21 cellular contexts compared by ENCODE assay signal in the genomic region with DNA sequence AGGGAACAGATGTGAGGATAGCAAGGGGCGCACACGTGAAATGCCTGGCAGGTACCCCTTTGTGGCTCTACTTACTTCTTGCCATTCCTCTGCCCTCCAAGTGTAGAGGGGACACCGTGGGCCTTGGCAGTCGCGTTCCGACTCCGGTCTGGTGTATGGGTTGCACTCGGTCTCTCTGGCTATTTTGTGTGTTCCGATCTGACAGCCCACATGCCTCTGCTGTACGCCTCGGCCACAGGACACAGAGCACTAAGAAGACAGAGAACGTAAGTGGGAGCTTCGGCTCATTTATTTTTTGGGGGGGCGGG.
DNase-seq lines count a peak whose midpoint lies in the region; ATAC-seq and TF ChIP-seq lines count a peak whose summit lies in the region.
"Had no signal": no experiment of that assay in that cellular context is flagged by ENCODE, and none has a peak within 500 bp of the region (broad histone marks: within the 10 kb centered on the region; RNA-seq: fewer than 3 reads in every experiment).

No MANE protein-coding gene starts in this region.

- peak; percentile 26 for ATAC-seq in upper lobe of right lung
- ATAC-seq: activated T-cell treated with anti-CD3 and anti-CD28 coated beads, Interleukin-2, amount 50 U/mL, for 72 hours; left lobe of liver; T-helper 17 cell had no signal

- peaks cover 0 to 51% (median 30%) of the 10 kb centered on the region in 4 donors for H3K4me1 ChIP-seq in esophagus muscularis mucosa
- peaks cover 9% of the 10 kb centered on the region for H3K4me1 ChIP-seq in upper lobe of right lung
- H3K4me1 ChIP-seq: Peyer's patch had no signal

- H3K27me3 ChIP-seq in esophagus muscularis mucosa = no peaks in the 10 kb centered on the region
- H3K27me3 ChIP-seq in upper lobe of right lung = no peaks in the 10 kb centered on the region
- H3K27me3 ChIP-seq: Peyer's patch had no signal

- WGBS in esophagus muscularis mucosa = 70% methylated on average over 7 of the region's 14 CpGs

- no peak for TF ChIP-seq POLR2A in esophagus muscularis mucosa (IDR thresholded peaks at IDR 0.05; ENCODE audit: low read depth)

- H3K27ac ChIP-seq in esophagus muscularis mucosa (replicated peaks in 1 of 4) (peak overlapping the region; percentile 79 to 84 (median 82)), upper lobe of right lung (peak overlapping the region; percentile 58)
- H3K27ac ChIP-seq: Peyer's patch had no signal

- H3K36me3 ChIP-seq in esophagus muscularis mucosa (peaks cover 0 to 71% (median 12%) of the 10 kb centered on the region in 4 donors), upper lobe of right lung (no peaks in the 10 kb centered on the region)
- H3K36me3 ChIP-seq: Peyer's patch had no signal

- DNase-seq in esophagus muscularis mucosa (ENCODE audit: extremely low spot score) (peak; percentile 79), left kidney (ENCODE audit: low read depth, low spot score) (peak; percentile 17), retina (peak; percentile 46), upper lobe of right lung (no peak), MV-4-11 (lab: John Stamatoyannopoulos, UW) (no peak), ecto neural progenitor cell (ENCODE audit: low spot score) (no peak), NCI-H2081 (lab: John Stamatoyannopoulos, UW) (no peak)
- DNase-seq in activated CD4-positive, alpha-beta T cell treated with anti-CD3 and anti-CD28 coated beads for 48 hours = no peak
- DNase-seq: activated CD4-positive, alpha-beta T cell treated with anti-CD3 and anti-CD28 coated beads, Interleukin-2, amount 10 ng/mL, durations not matched to agents 24 days and 14 days; activated naive CD4-positive, alpha-beta T cell treated with anti-CD3 and anti-CD28 coated beads, Interleukin-2, amount 10 ng/mL, durations not matched to agents 7 days and 5 days; activated T-cell treated with anti-CD3 and anti-CD28 coated beads, Interleukin-2, amount 50 U/mL, for 72 hours; anterior cingulate cortex; CD4-positive, alpha-beta memory T cell; DMS153; HCEC 1CT; NCI-H1417 treated with DMSO at 0.1 percent for 48 hours; NCI-H2107; NCI-H524 treated with DMSO at 0.1 percent for 48 hours; Peyer's patch; T-helper 17 cell had no signal

- no peak for TF ChIP-seq CTCF in esophagus muscularis mucosa (IDR thresholded peaks at IDR 0.05)
- no peak for TF ChIP-seq CTCF in upper lobe of right lung (IDR thresholded peaks at IDR 0.05)

- intact Hi-C loops in esophagus muscularis mucosa (cut with DNase I) = no loop called here
- intact Hi-C loops in upper lobe of right lung (cut with DNase I) = no loop called here

- H3K9me3 ChIP-seq in esophagus muscularis mucosa (no peaks in the 10 kb centered on the region), upper lobe of right lung (no peaks in the 10 kb centered on the region)
- H3K9me3 ChIP-seq: Peyer's patch had no signal

- H3K4me3 ChIP-seq in esophagus muscularis mucosa (peak overlapping the region; percentile 45 to 60 (median 53)), upper lobe of right lung (peak overlapping the region; percentile 32)
- H3K4me3 ChIP-seq: Peyer's patch had no signal

- TF ChIP-seq EP300 in esophagus muscularis mucosa (IDR thresholded peaks at IDR 0.05) = no peak

Comparison
In these comparisons a context has a peak if more than half of its experiments do, and no peak if none do; other contexts are left out.
1. DNase-seq: peak in esophagus muscularis mucosa (single experiment), left kidney (single experiment) and retina (single experiment); none in upper lobe of right lung (single experiment), MV-4-11 (single experiment), ecto neural progenitor cell (single experiment), NCI-H2081 (0 of 2) and activated CD4-positive, alpha-beta T cell treated with anti-CD3 and anti-CD28 coated beads for 48 hours (single experiment).